Comparison of ENCODE assay signal across 11 cellular contexts in genomic region chr5:64210866-64211265, GRCh38. TPM values are rescaled to one million over a fixed set of nuclear protein-coding genes. Genes with fewer than 3 reads are reported as not detected.
DNase-seq lines count a peak whose midpoint lies in the region; ATAC-seq and TF ChIP-seq lines count a peak whose summit lies in the region.
"Had no signal": no experiment of that assay in that cellular context is flagged by ENCODE, and none has a peak within 500 bp of the region (broad histone marks: within the 10 kb centered on the region; RNA-seq: fewer than 3 reads in every experiment).

No MANE protein-coding gene starts in this region.

- intact Hi-C loops in psoas muscle (cut with DNase I) = no loop called here
- intact Hi-C loops in mucosa of descending colon (cut with DNase I, micrococcal nuclease) = no loop called here

- H3K4me1 ChIP-seq in psoas muscle = no peaks in the 10 kb centered on the region
- no peaks in the 10 kb centered on the region for H3K4me1 ChIP-seq in mucosa of descending colon (ENCODE audit: low read depth)

- TF ChIP-seq CTCF in psoas muscle (IDR thresholded peaks at IDR 0.05) = no peak
- TF ChIP-seq CTCF in mucosa of descending colon (IDR thresholded peaks at IDR 0.05) = no peak

- H3K27me3 ChIP-seq in psoas muscle (ENCODE audit: insufficient read depth in 3 of 3, low read length in 2 of 3) = no peaks in the 10 kb centered on the region

- no peak overlapping the region for H3K4me3 ChIP-seq in psoas muscle
- no peak overlapping the region for H3K4me3 ChIP-seq in mucosa of descending colon

- H3K9me3 ChIP-seq in psoas muscle (no peaks in the 10 kb centered on the region), mucosa of descending colon (no peaks in the 10 kb centered on the region)

- peak; percentile 56 to 79 (median 71) for ATAC-seq in psoas muscle
- no peak for ATAC-seq in mucosa of descending colon
- ATAC-seq: HepG2 had no signal

- no peak overlapping the region for H3K27ac ChIP-seq in psoas muscle
- H3K27ac ChIP-seq: parathyroid adenoma had no signal

- H3K36me3 ChIP-seq in psoas muscle (ENCODE audit: insufficient read depth in 1 of 2, low read depth in 1 of 2) = peaks cover 0 to 10% of the 10 kb centered on the region in 2 donors
- H3K36me3 ChIP-seq in mucosa of descending colon (ENCODE audit: low read depth) = no peaks in the 10 kb centered on the region

- DNase-seq in GM04503 (ENCODE audit: low read depth) (peak; percentile 59), SW 1271 (lab: John Stamatoyannopoulos, UW) (peak; percentile 64 to 86), fibroblast of peridontal ligament (ENCODE audit: extremely low read depth) (peak; percentile 95), psoas muscle (no peak), NOMO-1 treated with dmso at 0.1 percent for 144 hours (lab: John Stamatoyannopoulos, UW; ENCODE audit: unreplicated experiment) (no peak), superior temporal gyrus (ENCODE audit: extremely low spot score) (no peak), NCI-H510A (lab: John Stamatoyannopoulos, UW) (no peak), mucosa of descending colon (no peak)

RNA-seq across cellular contexts. Expression of gene RNF180, which starts 45.2 kb away (rescaled TPM):
- total RNA-seq in psoas muscle (1 to 10 TPM; 4.6 to 8.9 (median 7.6) TPM), mucosa of descending colon (10 to 100 TPM in 1 of 3 donors, 1 to 10 TPM in 1, under 1 TPM in 1; 0.96 to 15.0 (median 2.8) TPM)
- polyA plus RNA-seq in psoas muscle = 1 to 10 TPM in 1 of 3 donors, under 1 TPM in 2; 0.21 to 1.3 (median 0.62) TPM
- total RNA-seq: activated CD8-positive, alpha-beta memory T cell treated with anti-CD3 and anti-CD28 coated beads for 36 hours had no signal
- polyA plus RNA-seq: HepG2 had no signal

Comparison
In these comparisons a context has a peak if more than half of its experiments do, and no peak if none do; other contexts are left out.
1. DNase-seq: peak in GM04503 (single experiment), SW 1271 (2 of 2) and fibroblast of peridontal ligament (single experiment); none in psoas muscle (0 of 2), NOMO-1 treated with dmso at 0.1 percent for 144 hours (single experiment), superior temporal gyrus (single experiment), NCI-H510A (single experiment) and mucosa of descending colon (0 of 3).